ENCODE assay signal across 11 cellular contexts in genomic region chr11:5620606-5621521, GRCh38. TPM values are rescaled to one million over a fixed set of nuclear protein-coding genes. Genes with fewer than 3 reads are reported as not detected.
DNase-seq lines count a peak whose midpoint lies in the region; ATAC-seq, FAIRE-seq and TF ChIP-seq lines count a peak whose summit lies in the region.
"Had no signal": no experiment of that assay in that cellular context is flagged by ENCODE, and none has a peak within 500 bp of the region (broad histone marks: within the 10 kb centered on the region; RNA-seq: fewer than 3 reads in every experiment).

No MANE protein-coding gene starts in this region.

- H3K9me3 ChIP-seq in A549, result no peaks in the 10 kb centered on the region
- no peaks in the 10 kb centered on the region for H3K9me3 ChIP-seq in lung (ENCODE audit: control insufficient read depth in 2 of 2, insufficient read depth in 1 of 2, low read length in 1 of 2)
- H3K9me3 ChIP-seq: psoas muscle had no signal

- peak overlapping the region; percentile 86 for H3K4me2 ChIP-seq in A549

- DNase-seq in A549 (ENCODE audit: low read depth in 1 of 2, low spot score in 1 of 2) (peak; percentile 80 to 91), HTR-8/SVneo (ENCODE audit: insufficient read length, low spot score) (peak; percentile 46), dedifferentiated amniotic fluid mesenchymal stem cell (ENCODE audit: extremely low spot score) (peak; percentile 71), lung (ENCODE audit: low spot score) (peak; percentile 44), NCI-H1092 treated with DMSO at 0.1 percent for 48 hours (lab: John Stamatoyannopoulos, UW) (no peak), RKO (ENCODE audit: low spot score) (no peak), NCI-H524 treated with DMSO at 0.1 percent for 48 hours (lab: John Stamatoyannopoulos, UW) (no peak), cerebellum (ENCODE audit: low spot score) (no peak)
- DNase-seq: NK-92 treated with Interleukin-12 subunit alpha and Interleukin-12 subunit beta, amount 100 ng/mL, for 24 hours; psoas muscle had no signal

- no peaks in the 10 kb centered on the region for H3K27me3 ChIP-seq in lung (ENCODE audit: control insufficient read depth, insufficient read depth)

- FAIRE-seq in A549 (lab: Jason Lieb, UNC) (peak; percentile 43), HTR-8/SVneo (lab: Jason Lieb, UNC) (no peak)

- H3K27ac ChIP-seq in A549 (peak overlapping the region; percentile 79 to 91), lung (ENCODE audit: low read depth in 1 of 2, low read length in 1 of 2) (peak overlapping the region in 1 of 2 donors; percentile 47)
- H3K27ac ChIP-seq: psoas muscle had no signal

- H3K4me3 ChIP-seq in A549 (peak overlapping the region; percentile 17; the same call in 2 of the 3 replicates), lung (no peak overlapping the region)
- H3K4me3 ChIP-seq: psoas muscle had no signal

- WGBS in A549 (ENCODE audit: missing lambda C conversion rate), result 7% methylated on average over 3 of the region's 3 CpGs
- WGBS in lung, 2 donors, result 50 to 61% methylated on average over 3 of the region's 3 CpGs

- TF ChIP-seq POLR2A in A549 (IDR thresholded peaks at IDR 0.05; ENCODE audit: low read length), result no peak

- TF ChIP-seq EP300 in A549 (IDR thresholded peaks at IDR 0.05), result peak in 1 of 2 experiments; percentile 46; a peak in 1 of 5 replicates

- peak; percentile 90 to 92 for ATAC-seq in A549
- peak; percentile 55 for ATAC-seq in lung (ENCODE audit: insufficient read depth, low FRiP score)
- ATAC-seq: psoas muscle had no signal

- TF ChIP-seq RAD21 in A549 (conservative IDR thresholded peaks at IDR 0.05 in 1 of 2, IDR thresholded peaks at IDR 0.05 in 1 of 2), result no peak; a peak in 1 of 5 replicates

- H3K4me1 ChIP-seq in A549 (peaks cover 58% of the 10 kb centered on the region), lung (ENCODE audit: control insufficient read depth in 2 of 2, insufficient read depth in 2 of 2, low read length in 2 of 2) (peaks cover 10% of the 10 kb centered on the region in 2 donors)
- H3K4me1 ChIP-seq: psoas muscle had no signal

- CTCF ChIA-PET in A549 (lab: Yijun Ruan, JAX), result interaction anchor here (0.5 to 7.4 kb wide), 8 partner anchors 19 to 1766 kb away, joined by 3 to 50 read pairs (median 3); partner anchors contain the start of genes TRIM22 and TRIM5

- TF ChIP-seq CTCF in A549 (IDR thresholded peaks at IDR 0.05), result no peak
- no peak for TF ChIP-seq CTCF in lung (IDR thresholded peaks at IDR 0.05; ENCODE audit: control extremely low read depth, extremely low read depth)

- POLR2A ChIA-PET in A549 (lab: Yijun Ruan, JAX), result interaction anchor here (0.8 to 2.4 kb wide), 6 partner anchors 19 to 73 kb away, joined by 3 to 26 read pairs (median 4); partner anchors contain the start of genes TRIM5 and TRIM6

- H3K36me3 ChIP-seq in lung (ENCODE audit: control insufficient read depth in 2 of 2, insufficient read depth in 2 of 2, low read length in 2 of 2), result no peaks in the 10 kb centered on the region

TF ChIP-seq in A549, 52 proteins besides CTCF, POLR2A, EP300 and RAD21:
- TF ChIP-seq GATA3 (IDR thresholded peaks at IDR 0.05; ENCODE audit: borderline replicate concordance), result peak; percentile 73
- 0 out of 3 replicates have a peak, but pooled peaks have one; percentile 37 for TF ChIP-seq BCL3 (IDR thresholded peaks at IDR 0.05)
- no peak for TF ChIP-seq CEBPB (IDR thresholded peaks at IDR 0.05)
- peak; percentile 55; the same call in 1 of the 2 replicates for TF ChIP-seq PBX3 (IDR thresholded peaks at IDR 0.05)
- 0 out of 2 replicates have a peak, but pooled peaks have one; percentile 13 for TF ChIP-seq FOSL2 (IDR thresholded peaks at IDR 0.05)
- peak; percentile 66 for TF ChIP-seq FOSL2 (CRISPR knock-in tag; IDR thresholded peaks at IDR 0.05)
- TF ChIP-seq CHD4 (IDR thresholded peaks at IDR 0.05; ENCODE audit: borderline replicate concordance), result no peak
- TF ChIP-seq JUN (IDR thresholded peaks at IDR 0.05), result peak; percentile 52 to 69; a peak in 3 of 5 replicates
- 0 out of 2 replicates have a peak, but pooled peaks have one; percentile 29 for TF ChIP-seq HOXB5 (CRISPR knock-in tag; IDR thresholded peaks at IDR 0.05)
- 0 out of 2 replicates have a peak, but pooled peaks have one; percentile 50 for TF ChIP-seq HOXA7 (CRISPR knock-in tag; IDR thresholded peaks at IDR 0.05)
- no peak for TF ChIP-seq ZSCAN20 (CRISPR knock-in tag; IDR thresholded peaks at IDR 0.05)
- TF ChIP-seq, protein P1, sequence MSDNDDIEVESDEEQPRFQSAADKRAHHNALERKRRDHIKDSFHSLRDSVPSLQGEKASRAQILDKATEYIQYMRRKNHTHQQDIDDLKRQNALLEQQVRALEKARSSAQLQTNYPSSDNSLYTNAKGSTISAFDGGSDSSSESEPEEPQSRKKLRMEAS (IDR thresholded peaks at IDR 0.05), result peak; percentile 62
- TF ChIP-seq FOXS1 (CRISPR knock-in tag; IDR thresholded peaks at IDR 0.05), result peak; percentile 91; the same call in 1 of the 2 replicates
TF ChIP-seq in A549: peak in this region for 9.

RNA-seq across cellular contexts. Expression of gene TRIM34, which starts 3.9 kb away (rescaled TPM):
- polyA plus RNA-seq in A549 (2011; rRNA removed) (11.7 and 15.2 TPM in 2 replicates), A549 (2017; fragmentation: RNase III; extraction: RNeasy Plus Mini Kit Qiagen cat#74134 plus additional on column Dnase treatment) (6.1 to 8.1 TPM (median 6.8 TPM) in 3 replicates), lung (1 to 10 TPM; 4.1 to 8.0 TPM)
- 2.9 and 3.5 TPM in 2 replicates for polyA plus RNA-seq in A549 (2012; cell fraction: cytosol; rRNA removed)
- 3.1 and 5.9 TPM in 2 replicates for polyA plus RNA-seq in A549 (2012; cell fraction: nucleus; rRNA removed)
- 3.7 and 4.0 TPM in 2 replicates for polyA minus RNA-seq in A549 (2011; rRNA and poly(A)+ RNA removed)
- total RNA-seq in lung (10 to 100 TPM in 1 of 2 donors, 1 to 10 TPM in 1; 8.5 to 10.9 TPM), cerebellum (1.2 TPM)

RNA-seq across cellular contexts. Expression of gene TRIM6, which starts 24.4 kb away (rescaled TPM):
- polyA plus RNA-seq in A549 (2011; rRNA removed) (44.1 and 52.8 TPM in 2 replicates), A549 (2017; fragmentation: RNase III; extraction: RNeasy Plus Mini Kit Qiagen cat#74134 plus additional on column Dnase treatment) (22.6 to 27.5 TPM (median 22.9 TPM) in 3 replicates), lung (1 to 10 TPM; 2.1 to 3.1 TPM)
- polyA plus RNA-seq in A549 (2012; cell fraction: cytosol; rRNA removed), result 19.7 and 21.4 TPM in 2 replicates
- 13.6 and 28.7 TPM in 2 replicates for polyA plus RNA-seq in A549 (2012; cell fraction: nucleus; rRNA removed)
- 17.4 and 20.4 TPM in 2 replicates for polyA minus RNA-seq in A549 (2011; rRNA and poly(A)+ RNA removed)
- total RNA-seq in lung (1 to 10 TPM; 2.5 to 4.2 TPM), cerebellum (0.27 TPM)

RNA-seq across cellular contexts. Expression of gene OR52B6, which starts 40.2 kb away (rescaled TPM):
- polyA plus RNA-seq in A549 (2011; rRNA removed) (not detected in 2 replicates), A549 (2017; fragmentation: RNase III; extraction: RNeasy Plus Mini Kit Qiagen cat#74134 plus additional on column Dnase treatment) (not detected in 3 replicates), lung (not detected)
- polyA plus RNA-seq in A549 (2012; cell fraction: cytosol; rRNA removed), result not detected in 2 replicates
- polyA plus RNA-seq in A549 (2012; cell fraction: nucleus; rRNA removed), result not detected in 2 replicates
- not detected in 2 replicates for polyA minus RNA-seq in A549 (2011; rRNA and poly(A)+ RNA removed)
- total RNA-seq in lung (not detected), cerebellum (not detected)
- total RNA-seq: psoas muscle, subcutaneous adipose tissue had no signal
- polyA plus RNA-seq: psoas muscle had no signal

Comparison
In these comparisons a context has a peak if more than half of its experiments do, and no peak if none do; other contexts are left out.
1. DNase-seq: peak in A549 (2 of 2), HTR-8/SVneo (single experiment), dedifferentiated amniotic fluid mesenchymal stem cell (single experiment) and lung (single experiment); none in NCI-H1092 treated with DMSO at 0.1 percent for 48 hours (single experiment), RKO (single experiment), NCI-H524 treated with DMSO at 0.1 percent for 48 hours (single experiment) and cerebellum (single experiment).